Comparison of ENCODE assay signal across 8 cellular contexts in the genomic region with DNA sequence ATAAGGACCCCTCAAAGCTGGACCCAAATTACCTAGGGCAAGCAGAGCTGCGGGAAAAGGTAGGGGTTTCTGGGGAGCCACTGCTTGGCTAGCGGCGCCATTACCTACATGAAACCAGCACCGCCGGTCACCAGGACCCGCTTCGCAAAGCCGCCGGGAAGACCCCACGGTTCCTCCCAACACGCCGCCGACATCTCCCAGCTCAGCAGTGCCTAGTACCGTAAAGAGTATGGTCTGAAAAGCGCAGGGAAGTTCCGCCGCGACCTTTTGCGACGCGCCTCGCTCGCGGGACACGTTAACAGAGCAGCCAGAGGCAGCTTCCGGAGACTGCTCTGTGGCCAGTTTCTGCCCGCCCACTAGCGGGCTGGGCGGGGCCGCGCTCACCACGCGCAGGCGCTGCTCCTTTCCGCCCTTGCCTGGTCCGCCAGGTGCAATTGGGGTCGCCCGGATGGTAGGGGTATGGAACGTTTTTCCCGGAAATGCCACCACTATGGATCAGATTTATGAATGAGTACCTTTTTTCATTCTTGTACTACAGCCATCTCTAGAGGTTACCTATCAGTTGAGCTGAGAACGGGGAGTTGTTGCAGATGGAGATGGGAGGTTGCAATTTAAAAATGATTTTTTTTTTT. TPM values are rescaled to one million over a fixed set of nuclear protein-coding genes. Genes with fewer than 3 reads are reported as not detected.
DNase-seq lines count a peak whose midpoint lies in the region; ATAC-seq and TF ChIP-seq lines count a peak whose summit lies in the region.

A gene with protein sequence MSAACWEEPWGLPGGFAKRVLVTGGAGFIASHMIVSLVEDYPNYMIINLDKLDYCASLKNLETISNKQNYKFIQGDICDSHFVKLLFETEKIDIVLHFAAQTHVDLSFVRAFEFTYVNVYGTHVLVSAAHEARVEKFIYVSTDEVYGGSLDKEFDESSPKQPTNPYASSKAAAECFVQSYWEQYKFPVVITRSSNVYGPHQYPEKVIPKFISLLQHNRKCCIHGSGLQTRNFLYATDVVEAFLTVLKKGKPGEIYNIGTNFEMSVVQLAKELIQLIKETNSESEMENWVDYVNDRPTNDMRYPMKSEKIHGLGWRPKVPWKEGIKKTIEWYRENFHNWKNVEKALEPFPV (minus strand): TSS at position 210 of the 632 bp plus-strand sequence. CDS start 16 bp downstream, at position 194.

- ATAC-seq in GM19035 (IDR thresholded peaks at IDR 0.05; ENCODE audit: unreplicated experiment) (peak; percentile 97), HG03342 (IDR thresholded peaks at IDR 0.05; ENCODE audit: unreplicated experiment) (peak; percentile 97)

- TF ChIP-seq CTCF in AG10803 (conservative IDR thresholded peaks at IDR 0.05; ENCODE audit: low read length) (no peak), spleen (IDR thresholded peaks at IDR 0.05 in 8 of 11, conservative IDR thresholded peaks at IDR 0.05 in 3 of 11) (peak in 7 of 11 experiments; percentile 7 to 44 (median 37))

- intact Hi-C loops in spleen (cut with DNase I; ENCODE audit: low total_unique reads) = no loop called here

- peaks cover 15 to 49% (median 30%) of the 10 kb centered on the region in 6 donors for H3K4me1 ChIP-seq in spleen

- peaks cover 0 to 23% (median 17%) of the 10 kb centered on the region in 6 donors for H3K36me3 ChIP-seq in spleen

- peak; percentile 96 for DNase-seq in AG10803 (ENCODE audit: low read depth)
- peak; percentile 10 to 63 for DNase-seq in NCI-H446 (lab: John Stamatoyannopoulos, UW)
- DNase-seq in activated CD4-positive, CD25-positive, alpha-beta regulatory T cell (lab: John Stamatoyannopoulos, UW) = peak; percentile 73 to 79 (median 76)
- DNase-seq in central memory CD4-positive, alpha-beta T cell = peak; percentile 88
- DNase-seq in inferior parietal cortex (ENCODE audit: extremely low spot score) = peak; percentile 88
- peak; percentile 98 for DNase-seq in spleen

- H3K27ac ChIP-seq in spleen = peak within 1 kb of the TSS; percentile 69 to 90 (median 86)

- 0 to 4% (median 1%) methylated on average over 6 to 41 of the region's 41 CpGs for WGBS in spleen, 5 donors

- TF ChIP-seq POLR2A in spleen (IDR thresholded peaks at IDR 0.05) = peak in 1 of 3 donors; percentile 45

- peak within 1 kb of the TSS; percentile 70 for H3K4me3 ChIP-seq in AG10803 (ENCODE audit: low read length)
- H3K4me3 ChIP-seq in spleen = peak within 1 kb of the TSS; percentile 62 to 89 (median 79)

- no peaks in the 10 kb centered on the region for H3K27me3 ChIP-seq in spleen (replicated peaks in 1 of 7)

- H3K9me3 ChIP-seq in spleen = no peaks in the 10 kb centered on the region

RNA-seq across cellular contexts. Expression of the gene that starts here (rescaled TPM):
- 10 to 100 TPM in 6 of 7 donors, 1 to 10 TPM in 1; 9.7 to 16.3 (median 11.5) TPM for total RNA-seq in spleen
- 10 to 100 TPM in 2 of 3 donors, 1 to 10 TPM in 1; 9.6 to 12.5 (median 11.9) TPM for polyA plus RNA-seq in spleen

Comparison
In these comparisons a context has a peak if more than half of its experiments do, and no peak if none do; other contexts are left out.
1. Peak in every context shown above with its lines: DNase-seq, ATAC-seq, H3K4me3 ChIP-seq and H3K27ac ChIP-seq.
2. DNase-seq: peak in every context shown above with its lines; median percentile 98 in spleen; 96 in AG10803; 88 in central memory CD4-positive, alpha-beta T cell; 88 in inferior parietal cortex; 76 in activated CD4-positive, CD25-positive, alpha-beta regulatory T cell; 36 in NCI-H446.